Comparison of ENCODE assay signal across 9 cellular contexts in genomic region chr12:63151061-63151897, GRCh38. TPM values are rescaled to one million over a fixed set of nuclear protein-coding genes. Genes with fewer than 3 reads are reported as not detected.
A peak's percentile ranks its signal among the peaks of the same experiment; 100 is the strongest.
DNase-seq lines count a peak whose midpoint lies in the region; ATAC-seq and TF ChIP-seq lines count a peak whose summit lies in the region.
"Had no signal": no experiment of that assay in that cellular context is flagged by ENCODE, and none has a peak within 500 bp of the region (broad histone marks: within the 10 kb centered on the region; RNA-seq: fewer than 3 reads in every experiment).

TSS of gene AVPR1A (minus strand) at chr12:63151201. CDS start at chr12:63150836, 365 bp downstream.

- no peaks in the 10 kb centered on the region for H4K20me1 ChIP-seq in OCI-LY7 (ENCODE audit: insufficient read depth, low read length)

- peak; percentile 63 to 79 (median 68) for ATAC-seq in heart left ventricle
- no peak for ATAC-seq in HG02870 (IDR thresholded peaks at IDR 0.05; ENCODE audit: unreplicated experiment)
- no peak for ATAC-seq in effector memory CD8-positive, alpha-beta T cell (replicated peaks)

- H3K27me3 Mint-ChIP-seq in effector memory CD8-positive, alpha-beta T cell = peaks cover 43 to 59% of the 10 kb centered on the region in 2 donors

- no peak for TF ChIP-seq CTCF in VCaP (conservative IDR thresholded peaks at IDR 0.05)
- TF ChIP-seq CTCF in heart left ventricle (IDR thresholded peaks at IDR 0.05) = no peak
- TF ChIP-seq CTCF in OCI-LY7 (conservative IDR thresholded peaks at IDR 0.05; ENCODE audit: low read length) = no peak

- no peaks in the 10 kb centered on the region for H3K79me2 ChIP-seq in OCI-LY7 (ENCODE audit: insufficient read depth, low read depth, low read length)

- TF ChIP-seq POLR2A in heart left ventricle (IDR thresholded peaks at IDR 0.05) = peak in 1 of 2 donors; percentile 11

- DNase-seq in NCI-H82 (lab: John Stamatoyannopoulos, UW) (peak; percentile 3), NCI-H82 treated with DMSO at 0.1 percent for 48 hours (lab: John Stamatoyannopoulos, UW; ENCODE audit: unreplicated experiment) (no peak), heart left ventricle (peak in 4 of 5 donors; percentile 37 to 55 (median 49)), OCI-LY7 (ENCODE audit: low spot score) (no peak)
- DNase-seq in effector memory CD8-positive, alpha-beta T cell = no peak

- no peaks in the 10 kb centered on the region for H3K9me3 ChIP-seq in heart left ventricle
- no peaks in the 10 kb centered on the region for H3K9me3 ChIP-seq in OCI-LY7 (ENCODE audit: low read length)

- no peak within 1 kb of the TSS for H3K27ac Mint-ChIP-seq in effector memory CD8-positive, alpha-beta T cell

- no peak within 1 kb of the TSS for H3K4me2 ChIP-seq in OCI-LY7 (ENCODE audit: low read length)

- H3K4me3 ChIP-seq in heart left ventricle (peak within 1 kb of the TSS; percentile 3 to 61 (median 50)), rectal smooth muscle tissue (ENCODE audit: low read length) (peak within 1 kb of the TSS; percentile 56), OCI-LY7 (ENCODE audit: low read depth, low read length, poor library complexity, severe bottlenecking) (no peak within 1 kb of the TSS)

- peaks cover 0 to 29% (median 11%) of the 10 kb centered on the region in 12 donors for H3K4me1 ChIP-seq in heart left ventricle
- no peaks in the 10 kb centered on the region for H3K4me1 ChIP-seq in rectal smooth muscle tissue (ENCODE audit: control insufficient read depth, insufficient read depth, low read length)
- no peaks in the 10 kb centered on the region for H3K4me1 ChIP-seq in OCI-LY7 (ENCODE audit: insufficient read depth, low read length, poor library complexity, severe bottlenecking)

- BruUV-seq in OCI-LY7 (replicated peaks; lab: Mats Ljungman, UMichigan) = no TSS peak

- H3K9me2 ChIP-seq in OCI-LY7 (ENCODE audit: insufficient read depth, low read length) = no peaks in the 10 kb centered on the region

- no peak within 1 kb of the TSS for H3K9ac ChIP-seq in rectal smooth muscle tissue (ENCODE audit: low read length)

- peaks cover 3 to 13% of the 10 kb centered on the region in 2 donors for H3K9me3 Mint-ChIP-seq in effector memory CD8-positive, alpha-beta T cell

- no peaks in the 10 kb centered on the region for H3K36me3 Mint-ChIP-seq in effector memory CD8-positive, alpha-beta T cell (ENCODE audit: insufficient read depth)

- H3K27ac ChIP-seq in VCaP = peak within 1 kb of the TSS; percentile 14; the same call in 1 of the 2 replicates
- peak within 1 kb of the TSS in 10 of 12 donors; percentile 16 to 69 (median 48) for H3K27ac ChIP-seq in heart left ventricle
- no peak within 1 kb of the TSS for H3K27ac ChIP-seq in rectal smooth muscle tissue (ENCODE audit: low read depth, low read length)
- no peak within 1 kb of the TSS for H3K27ac ChIP-seq in OCI-LY7 (ENCODE audit: low read depth, low read length, poor library complexity, severe bottlenecking)

- WGBS in heart left ventricle, 4 donors = 1 to 2% (median 1%) methylated on average over 40 to 41 of the region's 41 CpGs

- CTCF ChIA-PET in OCI-LY7 (lab: Charles Lee; ENCODE audit: unreplicated experiment) = no interaction called here

- H3K36me3 ChIP-seq in heart left ventricle (no peaks in the 10 kb centered on the region), rectal smooth muscle tissue (ENCODE audit: control insufficient read depth, insufficient read depth, low read length) (no peaks in the 10 kb centered on the region), OCI-LY7 (ENCODE audit: insufficient read depth, low read length) (no peaks in the 10 kb centered on the region)

- POLR2A ChIA-PET in OCI-LY7 (lab: Charles Lee) = no interaction called here

- intact Hi-C loops in heart left ventricle (cut with DNase I) (loop anchor here in 2 of 10 donors (5.0 to 10.0 kb wide), 2 partner anchors 154 to 301 kb away; no protein-coding TSS in a partner anchor), OCI-LY7 (cut with micrococcal nuclease; ENCODE audit: unreplicated experiment) (no loop called here)

- peaks cover 0 to 5% of the 10 kb centered on the region in 2 donors for H3K4me1 Mint-ChIP-seq in effector memory CD8-positive, alpha-beta T cell (ENCODE audit: low read depth in 2 of 2)

- H2AFZ ChIP-seq in OCI-LY7 (ENCODE audit: low read length) = no peak within 1 kb of the TSS

- peak within 1 kb of the TSS in 1 of 2 donors; percentile 1 for H3K4me3 Mint-ChIP-seq in effector memory CD8-positive, alpha-beta T cell

- peaks cover 18 to 76% (median 46%) of the 10 kb centered on the region in 9 donors for H3K27me3 ChIP-seq in heart left ventricle
- peaks cover 17% of the 10 kb centered on the region for H3K27me3 ChIP-seq in rectal smooth muscle tissue (ENCODE audit: control insufficient read depth, insufficient read depth, low read length)

RNA-seq across cellular contexts. Expression of gene AVPR1A, which starts in this region (rescaled TPM):
- 1 to 10 TPM in 7 of 9 donors, under 1 TPM in 2; 0.79 to 4.6 (median 2.4) TPM for total RNA-seq in heart left ventricle
- polyA plus RNA-seq in heart left ventricle = 1 to 10 TPM in 1 of 2 donors, under 1 TPM in 1; 0.69 to 3.1 TPM
- not detected in 2 replicates for total RNA-seq in OCI-LY7 (2014; rRNA removed; shearing (Covaris generic))
- not detected in 2 replicates for total RNA-seq in OCI-LY7 (2022)
- total RNA-seq: T-helper 2 cell treated with Interferon-gamma antibody and Interleukin-4, amounts not matched to agents 100 ng/mL and 5 ng/mL, for 36 hours had no signal

Comparison
In these comparisons a context has a peak if more than half of its experiments do, and no peak if none do; other contexts are left out.
1. DNase-seq: peak in NCI-H82 (single experiment) and heart left ventricle (4 of 5); none in NCI-H82 treated with DMSO at 0.1 percent for 48 hours (single experiment), effector memory CD8-positive, alpha-beta T cell (0 of 3) and OCI-LY7 (single experiment).
2. H3K27ac ChIP-seq: peak in VCaP (single experiment) and heart left ventricle (10 of 12); none in rectal smooth muscle tissue (single experiment) and OCI-LY7 (single experiment).
3. ATAC-seq: peak in heart left ventricle (4 of 4); none in HG02870 (single experiment) and effector memory CD8-positive, alpha-beta T cell (single experiment).